Comparison of ENCODE assay signal across 8 cellular contexts in genomic region chr12:116687888-116688287, GRCh38.
DNase-seq lines count a peak whose midpoint lies in the region; ATAC-seq and FAIRE-seq lines count a peak whose summit lies in the region.

No MANE protein-coding gene starts in this region.

- FAIRE-seq in HTR-8/SVneo (lab: Jason Lieb, UNC): no peak

- ATAC-seq in GM18873 (IDR thresholded peaks at IDR 0.05; ENCODE audit: low FRiP score, unreplicated experiment): no peak
- no peak for ATAC-seq in GM21447 (IDR thresholded peaks at IDR 0.05; ENCODE audit: unreplicated experiment)

- peak; percentile 51 for DNase-seq in ELR (ENCODE audit: low read depth)
- DNase-seq in HTR-8/SVneo (ENCODE audit: insufficient read length, low spot score): peak; percentile 19
- peak; percentile 20 for DNase-seq in activated CD4-positive, alpha-beta T cell treated with anti-CD3 and anti-CD28 coated beads, Interleukin-2, amount 50 U/mL, for 1 hour
- peak; percentile 12 for DNase-seq in glomerular visceral epithelial cell (ENCODE audit: extremely low spot score)
- peak; percentile 21 to 29 for DNase-seq in stimulated activated CD4-positive, alpha-beta T cell treated with anti-CD3 and anti-CD28 coated beads, Interleukin-15, amount 100 ng/mL, for 48 hours (ENCODE audit: low read depth in 2 of 2)
- DNase-seq in AG08395 (ENCODE audit: low spot score): no peak
